ENCODE assay signal across 9 cellular contexts in genomic region chr20:17958326-17959256, GRCh38. TPM values are rescaled to one million over a fixed set of nuclear protein-coding genes. Genes with fewer than 3 reads are reported as not detected.
DNase-seq lines count a peak whose midpoint lies in the region; ATAC-seq and TF ChIP-seq lines count a peak whose summit lies in the region.
"Had no signal": no experiment of that assay in that cellular context is flagged by ENCODE, and none has a peak within 500 bp of the region (broad histone marks: within the 10 kb centered on the region; RNA-seq: fewer than 3 reads in every experiment).

No MANE protein-coding gene starts in this region.

- H3K36me3 Mint-ChIP-seq in brain, result peaks cover 51% of the 10 kb centered on the region

- H3K36me3 ChIP-seq in mesodermal cell (ENCODE audit: control insufficient read depth, insufficient read depth, low read length) (peaks cover 74% of the 10 kb centered on the region), HAP-1 (replicated peaks) (peaks cover 59% of the 10 kb centered on the region)

- in situ Hi-C loops in KBM-7 (cut with MboI; ENCODE audit: low pct_unique_long_range_greater_than_20kb, low sequenced_read_pairs) (no loop called here), HAP-1 (cut with MboI; ENCODE audit: low sequenced_read_pairs) (no loop called here)

- peaks cover 77% of the 10 kb centered on the region for H3K4me1 Mint-ChIP-seq in brain

- H3K9me3 ChIP-seq in mesodermal cell (ENCODE audit: control insufficient read depth, low read length), result no peaks in the 10 kb centered on the region
- no peaks in the 10 kb centered on the region for H3K9me3 ChIP-seq in HAP-1

- H3K27ac ChIP-seq in mesodermal cell (ENCODE audit: low read depth, low read length, severe bottlenecking), result peak overlapping the region; percentile 33

- H3K4me1 ChIP-seq in mesodermal cell (ENCODE audit: control insufficient read depth, insufficient read depth, low read length, poor library complexity, severe bottlenecking), result peaks cover 13% of the 10 kb centered on the region
- H3K4me1 ChIP-seq in HAP-1, result peaks cover 32% of the 10 kb centered on the region

- TF ChIP-seq CTCF in AG10803 (conservative IDR thresholded peaks at IDR 0.05; ENCODE audit: low read length) (peak; percentile 36), brain (conservative IDR thresholded peaks at IDR 0.05) (peak in 1 of 2 experiments; percentile 14)

- H3K27ac Mint-ChIP-seq in brain, result peak overlapping the region in 3 of 5 experiments; percentile 27 to 79 (median 53)

- no peaks in the 10 kb centered on the region for H3K9me3 Mint-ChIP-seq in brain

- no peaks in the 10 kb centered on the region for H3K27me3 ChIP-seq in HAP-1 (ENCODE audit: low read depth)

- peak; percentile 27 for DNase-seq in AG10803 (ENCODE audit: low read depth)
- DNase-seq in KBM-7, result peak; percentile 43
- DNase-seq in AG08396 (ENCODE audit: low spot score), result no peak
- no peak for DNase-seq in medulla oblongata (ENCODE audit: extremely low spot score)
- DNase-seq in HAP-1 (ENCODE audit: low spot score in 2 of 2), result no peak
- DNase-seq: stimulated activated naive CD8-positive, alpha-beta T cell treated with anti-CD3 and anti-CD28 coated beads, Interleukin-15, Interleukin-2, amounts not matched to agents 100 U/mL and 50 U/mL, for 24 hours had no signal

- H3K27me3 Mint-ChIP-seq in brain, result peaks cover 5% of the 10 kb centered on the region

- ATAC-seq in HG03342 (IDR thresholded peaks at IDR 0.05; ENCODE audit: unreplicated experiment), result no peak
- ATAC-seq: stimulated activated naive CD8-positive, alpha-beta T cell treated with anti-CD3 and anti-CD28 coated beads, Interleukin-15, Interleukin-2, amounts not matched to agents 100 U/mL and 50 U/mL, for 24 hours had no signal

- 75 to 84% methylated on average over 4 to 5 of the region's 5 CpGs for WGBS in mesodermal cell (ENCODE audit: insufficient coverage in 2 of 2), 2 experiments

- peak overlapping the region in 1 of 5 experiments; percentile 21 for H3K4me3 Mint-ChIP-seq in brain

- H3K4me3 ChIP-seq in AG10803 (ENCODE audit: low read length) (no peak overlapping the region), mesodermal cell (ENCODE audit: extremely low read depth, insufficient read depth, low read length, poor library complexity, severe bottlenecking) (no peak overlapping the region), HAP-1 (no peak overlapping the region)

RNA-seq across cellular contexts. Expression of gene SNX5, which starts 10.0 kb away (rescaled TPM):
- polyA plus RNA-seq in brain (ENCODE audit: insufficient read depth, low read depth, low replicate concordance), result 39.1 TPM
- polyA plus RNA-seq in mesodermal cell (2013, experiment 1 of 2), result 135 TPM
- 158 TPM for polyA plus RNA-seq in mesodermal cell (2013, experiment 2 of 2)

RNA-seq across cellular contexts. Expression of gene MGME1, which starts 10.2 kb away (rescaled TPM):
- 13.5 TPM for polyA plus RNA-seq in brain (ENCODE audit: insufficient read depth, low read depth, low replicate concordance)
- 26.0 TPM for polyA plus RNA-seq in mesodermal cell (2013, experiment 1 of 2)
- 32.1 TPM for polyA plus RNA-seq in mesodermal cell (2013, experiment 2 of 2)

Comparison
In these comparisons a context has a peak if more than half of its experiments do, and no peak if none do; other contexts are left out.
1. DNase-seq: peak in AG10803 (single experiment) and KBM-7 (single experiment); none in AG08396 (single experiment), medulla oblongata (single experiment) and HAP-1 (0 of 2).